ENCODE assay signal across 22 cellular contexts in the genomic region with DNA sequence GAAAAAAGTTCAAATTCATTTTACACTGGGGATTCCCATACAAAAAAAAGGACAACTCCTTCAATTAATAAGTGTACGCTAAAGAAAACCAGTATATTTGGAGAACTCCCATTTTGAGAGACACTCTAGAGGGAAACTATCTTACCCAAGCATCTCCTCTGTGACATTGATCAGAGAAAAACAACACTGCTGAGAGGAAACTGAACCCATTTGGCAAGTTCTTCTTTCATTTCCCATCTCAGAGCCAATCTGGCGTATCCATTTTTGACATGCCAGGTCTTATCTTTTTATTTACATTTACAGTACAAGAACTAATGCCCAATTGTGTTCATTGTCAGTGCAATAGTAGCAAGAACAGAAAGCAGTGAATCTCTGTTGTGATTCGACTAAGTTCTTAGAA.
"Had no signal": no experiment of that assay in that cellular context is flagged by ENCODE, and none has a peak within 500 bp of the region (broad histone marks: within the 10 kb centered on the region; RNA-seq: fewer than 3 reads in every experiment).

No MANE protein-coding gene starts in this region.

- DNase-seq: activated CD4-positive, alpha-beta T cell treated with anti-CD3 and anti-CD28 coated beads for 1 hour; activated CD4-positive, alpha-beta T cell treated with anti-CD3 and anti-CD28 coated beads, Interleukin-2, amount 10 ng/mL, durations not matched to agents 24 days and 14 days; activated CD4-positive, alpha-beta T cell treated with anti-CD3 and anti-CD28 coated beads, Interleukin-2, amount 50 U/mL, for 48 hours; activated CD8-positive, alpha-beta memory T cell treated with anti-CD3 and anti-CD28 coated beads, Interleukin-2, amount 10 ng/mL, durations not matched to agents 7 days and 5 days; activated effector memory CD4-positive, alpha-beta T cell treated with Interleukin-2 at 50 U/mL for 16 hours; activated naive CD4-positive, alpha-beta T cell; activated T-cell treated with anti-CD3 and anti-CD28 coated beads, Interleukin-2, amount 50 U/mL, for 24 hours; cerebellar nuclear complex; Kasumi-1; NCI-H1048; NCI-H146; NCI-H187 treated with DMSO at 0.1 percent for 48 hours; NCI-H2081 treated with DMSO at 0.1 percent for 48 hours; NCI-H446; NCI-H524; PC-3; SHP77 treated with DMSO at 0.1 percent for 48 hours; T-helper 17 cell; T-helper 9 cell had no signal

- H3K9me3 Mint-ChIP-seq: activated CD4-positive, alpha-beta T cell treated with anti-CD3 and anti-CD28 coated beads, Interleukin-2, amount 10 ng/mL, durations not matched to agents 24 days and 14 days; activated naive CD4-positive, alpha-beta T cell treated with anti-CD3 and anti-CD28 coated beads, Interleukin-2, amount 50 U/mL, for 24 hours; activated T-cell treated with anti-CD3 and anti-CD28 coated beads, Interleukin-2, amount 50 U/mL, for 24 hours; activated T-helper 1 cell treated with anti-CD3 and anti-CD28 coated beads, Interleukin-12 subunit alpha, Interleukin-12 subunit beta, Interleukin-2, Interleukin-4 antibody, amounts not matched to agents 30 ng/mL and 10 ng/mL and 1 ng/mL, durations not matched to agents 14 hours and 24 hours and 36 hours had no signal

- H3K36me3 Mint-ChIP-seq: activated CD8-positive, alpha-beta memory T cell treated with anti-CD3 and anti-CD28 coated beads, Interleukin-2, amount 10 ng/mL, durations not matched to agents 7 days and 5 days; WTC11 had no signal

- H3K4me1 Mint-ChIP-seq: activated CD8-positive, alpha-beta memory T cell treated with anti-CD3 and anti-CD28 coated beads, Interleukin-2, amount 10 ng/mL, durations not matched to agents 7 days and 5 days; activated naive CD4-positive, alpha-beta T cell treated with anti-CD3 and anti-CD28 coated beads, Interleukin-2, amount 50 U/mL, for 24 hours; WTC11 had no signal

- H3K4me3 Mint-ChIP-seq: activated CD4-positive, alpha-beta T cell treated with anti-CD3 and anti-CD28 coated beads, Interleukin-2, amount 10 ng/mL, durations not matched to agents 24 days and 14 days; activated CD8-positive, alpha-beta memory T cell treated with anti-CD3 and anti-CD28 coated beads, Interleukin-2, amount 10 ng/mL, durations not matched to agents 7 days and 5 days; activated naive CD4-positive, alpha-beta T cell treated with anti-CD3 and anti-CD28 coated beads, Interleukin-2, amount 50 U/mL, for 24 hours; activated T-cell treated with anti-CD3 and anti-CD28 coated beads, Interleukin-2, amount 50 U/mL, for 24 hours; activated T-helper 1 cell treated with anti-CD3 and anti-CD28 coated beads, Interleukin-12 subunit alpha, Interleukin-12 subunit beta, Interleukin-2, Interleukin-4 antibody, amounts not matched to agents 30 ng/mL and 10 ng/mL and 1 ng/mL, durations not matched to agents 14 hours and 24 hours and 36 hours; T-helper 17 cell; WTC11 had no signal

- ATAC-seq: activated CD8-positive, alpha-beta memory T cell treated with anti-CD3 and anti-CD28 coated beads, Interleukin-2, amount 10 ng/mL, durations not matched to agents 7 days and 5 days; PC-3; T-helper 17 cell; WTC11 had no signal

- H3K27ac Mint-ChIP-seq: activated CD4-positive, alpha-beta T cell treated with anti-CD3 and anti-CD28 coated beads, Interleukin-2, amount 10 ng/mL, durations not matched to agents 24 days and 14 days; activated CD8-positive, alpha-beta memory T cell treated with anti-CD3 and anti-CD28 coated beads, Interleukin-2, amount 10 ng/mL, durations not matched to agents 7 days and 5 days; activated naive CD4-positive, alpha-beta T cell treated with anti-CD3 and anti-CD28 coated beads, Interleukin-2, amount 50 U/mL, for 24 hours; activated T-cell treated with anti-CD3 and anti-CD28 coated beads, Interleukin-2, amount 50 U/mL, for 24 hours; activated T-helper 1 cell treated with anti-CD3 and anti-CD28 coated beads, Interleukin-12 subunit alpha, Interleukin-12 subunit beta, Interleukin-2, Interleukin-4 antibody, amounts not matched to agents 30 ng/mL and 10 ng/mL and 1 ng/mL, durations not matched to agents 14 hours and 24 hours and 36 hours; T-helper 17 cell; WTC11 had no signal
